14 cellular contexts compared by ENCODE assay signal in genomic region chr5:168136340-168136739, GRCh38.
DNase-seq lines count a peak whose midpoint lies in the region; ATAC-seq, FAIRE-seq and TF ChIP-seq lines count a peak whose summit lies in the region.
"Had no signal": no experiment of that assay in that cellular context is flagged by ENCODE, and none has a peak within 500 bp of the region (broad histone marks: within the 10 kb centered on the region; RNA-seq: fewer than 3 reads in every experiment).

No MANE protein-coding gene starts in this region.

- TF ChIP-seq CTCF in HepG2 (CRISPR knock-in tag; IDR thresholded peaks at IDR 0.05) = no peak
- TF ChIP-seq CTCF in prostate gland (IDR thresholded peaks at IDR 0.05) = no peak

- ATAC-seq in GM19025 (IDR thresholded peaks at IDR 0.05; ENCODE audit: low read depth, unreplicated experiment) (peak; percentile 7), GM21576 (IDR thresholded peaks at IDR 0.05; ENCODE audit: unreplicated experiment) (peak; percentile 7), HG03175 (IDR thresholded peaks at IDR 0.05; ENCODE audit: unreplicated experiment) (peak; percentile 28), HepG2 (peak; percentile 71)

- intact Hi-C loops in HepG2 (cut with micrococcal nuclease; ENCODE audit: unreplicated experiment) (no loop called here), prostate gland (cut with DNase I) (no loop called here)

- no peak overlapping the region for H3K4me3 ChIP-seq in HepG2 (replicated peaks in 1 of 3; ENCODE audit: insufficient read depth in 1 of 3, low read depth in 2 of 3, low read length in 3 of 3)
- no peak overlapping the region for H3K4me3 ChIP-seq in effector memory CD4-positive, alpha-beta T cell (ENCODE audit: insufficient read depth, low read depth, low read length, poor library complexity, severe bottlenecking)
- no peak overlapping the region for H3K4me3 ChIP-seq in prostate gland
- H3K4me3 ChIP-seq: BLaER1 treated with 17β-estradiol and CSF1 and Interleukin-3, amounts not matched to agents 10 nM and 100 nM had no signal

- H3K27ac ChIP-seq in HepG2 (ENCODE audit: extremely low read length, insufficient read depth, low read length) (no peak overlapping the region), prostate gland (no peak overlapping the region)
- H3K27ac ChIP-seq in effector memory CD4-positive, alpha-beta T cell (ENCODE audit: insufficient read depth, low read length, poor library complexity, severe bottlenecking) = no peak overlapping the region
- H3K27ac ChIP-seq: BLaER1 treated with 17β-estradiol and CSF1 and Interleukin-3, amounts not matched to agents 10 nM and 100 nM had no signal

- TF ChIP-seq RAD21 in HepG2 (CRISPR knock-in tag; IDR thresholded peaks at IDR 0.05) = no peak

- no peak for TF ChIP-seq EP300 in HepG2 (IDR thresholded peaks at IDR 0.05; ENCODE audit: low read depth in 2 of 2, low read length in 2 of 2)
- no peak for TF ChIP-seq EP300 in HepG2 (CRISPR knock-in tag; IDR thresholded peaks at IDR 0.05; ENCODE audit: borderline replicate concordance)

- DNase-seq in HepG2 (ENCODE audit: low spot score) = peak; percentile 11
- DNase-seq in effector memory CD4-positive, alpha-beta T cell = no peak
- no peak for DNase-seq in NCI-H1092 (lab: John Stamatoyannopoulos, UW)
- DNase-seq in prostate gland (ENCODE audit: low spot score) = no peak
- no peak for DNase-seq in NCI-H526 treated with DMSO at 0.1 percent for 48 hours (lab: John Stamatoyannopoulos, UW)
- DNase-seq: amygdala, dermis blood vessel endothelial cell, EL, NCI-H82, substantia nigra had no signal

- H3K9ac ChIP-seq in HepG2 (ENCODE audit: insufficient read depth, low read depth, low read length) = no peak overlapping the region
- H3K9ac ChIP-seq: BLaER1 treated with 17β-estradiol and CSF1 and Interleukin-3, amounts not matched to agents 10 nM and 100 nM had no signal

- CTCF ChIA-PET in HepG2 (lab: Yijun Ruan, JAX; ENCODE audit: low intra/inter-chr PET ratio, low total read pairs) = no interaction called here

- POLR2A ChIA-PET in HepG2 (lab: Yijun Ruan, JAX) = no interaction called here

- no peaks in the 10 kb centered on the region for H3K36me3 ChIP-seq in HepG2 (replicated peaks in 1 of 2; ENCODE audit: control insufficient read depth in 1 of 2, insufficient read depth in 2 of 2, low read length in 2 of 2)
- no peaks in the 10 kb centered on the region for H3K36me3 ChIP-seq in effector memory CD4-positive, alpha-beta T cell (ENCODE audit: control insufficient read depth, insufficient read depth, low read length)
- no peaks in the 10 kb centered on the region for H3K36me3 ChIP-seq in prostate gland

- H3K4me1 ChIP-seq in HepG2 (ENCODE audit: insufficient read depth, low read length) (peaks cover 8% of the 10 kb centered on the region), prostate gland (replicated peaks) (no peaks in the 10 kb centered on the region)
- no peaks in the 10 kb centered on the region for H3K4me1 ChIP-seq in effector memory CD4-positive, alpha-beta T cell (ENCODE audit: control insufficient read depth, insufficient read depth, low read length, poor library complexity, severe bottlenecking)

- no peak for FAIRE-seq in HepG2 (lab: Jason Lieb, UNC)

- WGBS in HepG2 (ENCODE audit: low lambda C conversion rate) = 0% methylated on average over 5 of the region's 5 CpGs
- 48% methylated on average over 5 of the region's 5 CpGs for WGBS in prostate gland

- H3K27me3 ChIP-seq in HepG2 (ENCODE audit: control insufficient read depth in 1 of 2, insufficient read depth in 2 of 2, low read length in 2 of 2) = no peaks in the 10 kb centered on the region
- no peaks in the 10 kb centered on the region for H3K27me3 ChIP-seq in effector memory CD4-positive, alpha-beta T cell (replicated peaks; ENCODE audit: control insufficient read depth, insufficient read depth, low read length, poor library complexity, severe bottlenecking)
- H3K27me3 ChIP-seq in prostate gland (replicated peaks; ENCODE audit: insufficient read depth) = no peaks in the 10 kb centered on the region
- H3K27me3 ChIP-seq: BLaER1 treated with 17β-estradiol and CSF1 and Interleukin-3, amounts not matched to agents 10 nM and 100 nM had no signal

- no peaks in the 10 kb centered on the region for H4K20me1 ChIP-seq in HepG2 (ENCODE audit: insufficient read depth, low read length)
- H4K20me1 ChIP-seq: BLaER1 treated with 17β-estradiol and CSF1 and Interleukin-3, amounts not matched to agents 10 nM and 100 nM had no signal

- BruUV-seq in HepG2 (replicated peaks; lab: Mats Ljungman, UMichigan) = no TSS peak

- no peak for TF ChIP-seq POLR2A in HepG2 (IDR thresholded peaks at IDR 0.05; ENCODE audit: insufficient read depth in 1 of 2, low read depth in 2 of 2, low read length in 2 of 2)
- no peak for TF ChIP-seq POLR2A in prostate gland (IDR thresholded peaks at IDR 0.05)

- H2AFZ ChIP-seq in HepG2 (ENCODE audit: low read length) = no peak overlapping the region

- in situ Hi-C loops in HepG2 (cut with HindIII; ENCODE audit: extremely low pct_ligation_motif_present, low pct_unique_long_range_greater_than_20kb) = no loop called here

- H3K9me3 ChIP-seq in HepG2 (ENCODE audit: low read length) (no peaks in the 10 kb centered on the region), prostate gland (no peaks in the 10 kb centered on the region)
- H3K9me3 ChIP-seq in effector memory CD4-positive, alpha-beta T cell (ENCODE audit: control insufficient read depth, low read length) = no peaks in the 10 kb centered on the region
- H3K9me3 ChIP-seq: BLaER1 treated with 17β-estradiol and CSF1 and Interleukin-3, amounts not matched to agents 10 nM and 100 nM had no signal

- H3K4me2 ChIP-seq in HepG2 (ENCODE audit: low read depth, low read length) = no peak overlapping the region

- no peaks in the 10 kb centered on the region for H3K79me2 ChIP-seq in HepG2 (ENCODE audit: insufficient read depth, low read length)

TF ChIP-seq in HepG2, 621 proteins besides CTCF, POLR2A, EP300 and RAD21 (continues in another document):
- TF ChIP-seq FOXA1 (IDR thresholded peaks at IDR 0.05) = no peak
- peak; percentile 32; the same call in 1 of the 2 replicates for TF ChIP-seq FOXA1 (CRISPR knock-in tag; IDR thresholded peaks at IDR 0.05)
- TF ChIP-seq ZHX2 (IDR thresholded peaks at IDR 0.05; ENCODE audit: low read depth) = no peak
- TF ChIP-seq ZHX2 (CRISPR knock-in tag; IDR thresholded peaks at IDR 0.05; ENCODE audit: borderline replicate concordance) = no peak
- no peak for TF ChIP-seq ZSCAN31 (CRISPR knock-in tag; IDR thresholded peaks at IDR 0.05; ENCODE audit: low read depth)

Comparison
In these comparisons a context has a peak if more than half of its experiments do, and no peak if none do; other contexts are left out.
1. ATAC-seq: peak in every context shown above with its lines; median percentile 71 in HepG2; 28 in HG03175; 7 in GM19025; 7 in GM21576.